ENCODE assay signal across 8 cellular contexts in genomic region chr5:177554474-177555111, GRCh38.
A peak's percentile ranks its signal among the peaks of the same experiment; 100 is the strongest.
DNase-seq lines count a peak whose midpoint lies in the region; ATAC-seq and TF ChIP-seq lines count a peak whose summit lies in the region.

TSS of gene FAM193B (minus strand) at chr5:177554563. CDS start at chr5:177554458, 105 bp downstream.

- peak within 1 kb of the TSS; percentile 64 for H3K27ac ChIP-seq in layer of hippocampus (ENCODE audit: low read depth, low read length)

- peak; percentile 77 to 78 for DNase-seq in AML-193 (lab: John Stamatoyannopoulos, UW)
- peak; percentile 77 for DNase-seq in NCI-H510A treated with DMSO at 0.1 percent for 48 hours (lab: John Stamatoyannopoulos, UW)
- peak; percentile 92 to 94 for DNase-seq in activated CD4-positive, alpha-beta T cell treated with anti-CD3 and anti-CD28 coated beads for 4 hours
- peak; percentile 92 for DNase-seq in choroid plexus epithelial cell (ENCODE audit: low read depth)
- DNase-seq in stimulated activated CD4-positive, alpha-beta T cell treated with anti-CD3 and anti-CD28 coated beads, Interleukin-1b, Interleukin-23, amount 100 ng/mL, for 24 hours (ENCODE audit: low read depth in 4 of 4, low spot score in 1 of 4): peak; percentile 84 to 96 (median 90)

- ATAC-seq in GM19043 (IDR thresholded peaks at IDR 0.05; ENCODE audit: low read depth, unreplicated experiment) (peak; percentile 90), HG03354 (IDR thresholded peaks at IDR 0.05; ENCODE audit: poor library complexity, severe bottlenecking, unreplicated experiment) (peak; percentile 93)

- H3K4me3 ChIP-seq in choroid plexus epithelial cell (ENCODE audit: low read depth, low read length): peak within 1 kb of the TSS; percentile 85

- no peaks in the 10 kb centered on the region for H3K27me3 ChIP-seq in layer of hippocampus (ENCODE audit: control insufficient read depth, insufficient read depth, low read length)

- TF ChIP-seq CTCF in choroid plexus epithelial cell (conservative IDR thresholded peaks at IDR 0.05; ENCODE audit: low read depth, low read length): peak; percentile 39

Comparison
In these comparisons a context has a peak if more than half of its experiments do, and no peak if none do; other contexts are left out.
1. Peak in every context shown above with its lines: DNase-seq, ATAC-seq, H3K4me3 ChIP-seq and H3K27ac ChIP-seq.